Comparison of ENCODE assay signal across 16 cellular contexts in the genomic region with DNA sequence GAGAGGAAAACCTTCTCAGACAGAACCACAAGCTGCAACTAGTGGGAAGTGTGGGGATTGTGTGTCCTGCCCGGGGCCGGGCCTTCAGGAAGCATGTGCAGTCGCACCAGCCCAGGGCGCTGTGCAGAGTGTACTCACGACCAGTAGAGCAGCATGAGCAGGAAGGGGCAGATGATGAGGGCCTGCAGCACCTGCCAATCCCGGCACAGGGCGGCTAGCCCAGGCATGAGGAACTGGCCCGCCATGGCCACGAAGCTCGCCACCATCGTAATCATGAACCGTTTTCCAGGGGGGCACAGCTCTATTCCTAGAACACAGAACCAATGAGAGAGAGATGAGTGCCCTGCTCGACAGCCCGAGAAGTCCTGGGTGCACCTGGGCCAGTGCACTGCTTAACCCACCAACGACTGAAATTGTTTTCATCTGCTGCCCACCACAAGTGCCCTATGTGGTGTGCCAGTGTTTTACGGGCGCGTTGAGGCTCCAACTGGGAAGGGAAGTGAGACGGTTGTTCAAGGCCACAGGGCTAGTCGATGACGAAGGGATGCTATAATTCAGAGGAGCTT.
DNase-seq lines count a peak whose midpoint lies in the region; ATAC-seq and TF ChIP-seq lines count a peak whose summit lies in the region.
"Had no signal": no experiment of that assay in that cellular context is flagged by ENCODE, and none has a peak within 500 bp of the region (broad histone marks: within the 10 kb centered on the region; RNA-seq: fewer than 3 reads in every experiment).

No MANE protein-coding gene starts in this region.

- intact Hi-C loops in left ventricle myocardium inferior (cut with micrococcal nuclease) = no loop called here
- intact Hi-C loops in Right ventricle myocardium superior (cut with DNase I) = no loop called here

- peaks cover 29% of the 10 kb centered on the region for H3K4me1 ChIP-seq in left ventricle myocardium inferior
- H3K4me1 ChIP-seq in osteoblast (ENCODE audit: insufficient read depth, low read length) = peaks cover 32% of the 10 kb centered on the region
- peaks cover 11% of the 10 kb centered on the region for H3K4me1 ChIP-seq in GM23338 (ENCODE audit: insufficient read depth)
- H3K4me1 ChIP-seq: HAP-1, right lobe of liver had no signal

- H4K20me1 ChIP-seq in osteoblast (ENCODE audit: insufficient read depth, low read length) = peaks cover 3% of the 10 kb centered on the region
- 0 out of 2 replicates have a peak, but pooled peaks cover 14% of the 10 kb centered on the region for H4K20me1 ChIP-seq in GM23338 (replicated peaks; ENCODE audit: insufficient read depth)

- peaks cover 7% of the 10 kb centered on the region; the same call in 1 of the 2 replicates for H3F3A ChIP-seq in GM23338 (replicated peaks; ENCODE audit: low read depth)

- H3K4me3 ChIP-seq in left ventricle myocardium inferior = no peak overlapping the region
- H3K4me3 ChIP-seq in osteoblast (ENCODE audit: insufficient read depth, low read length) = no peak overlapping the region
- H3K4me3 ChIP-seq in GM23338 = no peak overlapping the region
- H3K4me3 ChIP-seq: HAP-1, right lobe of liver had no signal

- H3K36me3 Mint-ChIP-seq in GM23338 (ENCODE audit: low read depth) = peaks cover 18% of the 10 kb centered on the region; the same call in 2 of the 3 replicates

- ATAC-seq in Right ventricle myocardium superior (ENCODE audit: poor library complexity) (no peak), HG03342 (IDR thresholded peaks at IDR 0.05; ENCODE audit: unreplicated experiment) (no peak), GM23338 (no peak)

- no peak overlapping the region for H3K4me3 Mint-ChIP-seq in GM23338
- H3K4me3 Mint-ChIP-seq: activated T-cell treated with anti-CD3 and anti-CD28 coated beads, Interleukin-2, amount 50 U/mL, for 24 hours; stimulated activated naive CD8-positive, alpha-beta T cell treated with anti-CD3 and anti-CD28 coated beads, Interleukin-15, Interleukin-2, amounts not matched to agents 100 ng/mL and 50 ng/mL, for 24 hours had no signal

- H3K36me3 ChIP-seq in left ventricle myocardium inferior (no peaks in the 10 kb centered on the region), osteoblast (ENCODE audit: insufficient read depth, low read length) (no peaks in the 10 kb centered on the region), GM23338 (ENCODE audit: insufficient read depth) (peaks cover 5% of the 10 kb centered on the region; the same call in 1 of the 2 replicates)
- H3K36me3 ChIP-seq: HAP-1 had no signal

- no peaks in the 10 kb centered on the region for H3K9me3 ChIP-seq in left ventricle myocardium inferior (replicated peaks)
- H3K9me3 ChIP-seq in osteoblast (ENCODE audit: low read depth, low read length) = no peaks in the 10 kb centered on the region
- H3K9me3 ChIP-seq: HAP-1, right lobe of liver had no signal

- H3K27me3 ChIP-seq in left ventricle myocardium inferior (ENCODE audit: low read depth) (no peaks in the 10 kb centered on the region), osteoblast (ENCODE audit: insufficient read depth, low read length) (no peaks in the 10 kb centered on the region), GM23338 (ENCODE audit: insufficient read depth) (no peaks in the 10 kb centered on the region)
- H3K27me3 ChIP-seq: right lobe of liver had no signal

- H3K27ac Mint-ChIP-seq in GM23338 = no peak overlapping the region
- H3K27ac Mint-ChIP-seq: activated T-cell treated with anti-CD3 and anti-CD28 coated beads, Interleukin-2, amount 50 U/mL, for 24 hours; stimulated activated naive CD8-positive, alpha-beta T cell treated with anti-CD3 and anti-CD28 coated beads, Interleukin-15, Interleukin-2, amounts not matched to agents 100 ng/mL and 50 ng/mL, for 24 hours had no signal

- peak overlapping the region; percentile 69 for H3K27ac ChIP-seq in left ventricle myocardium inferior (replicated peaks)
- H3K27ac ChIP-seq in osteoblast (ENCODE audit: low read depth, low read length) = peak overlapping the region; percentile 93
- H3K27ac ChIP-seq in GM23338 (ENCODE audit: low read depth) = no peak overlapping the region
- H3K27ac ChIP-seq: right lobe of liver, RWPE1 had no signal

- no peaks in the 10 kb centered on the region for H3K9me3 Mint-ChIP-seq in GM23338
- H3K9me3 Mint-ChIP-seq: activated T-cell treated with anti-CD3 and anti-CD28 coated beads, Interleukin-2, amount 50 U/mL, for 24 hours; stimulated activated naive CD8-positive, alpha-beta T cell treated with anti-CD3 and anti-CD28 coated beads, Interleukin-15, Interleukin-2, amounts not matched to agents 100 ng/mL and 50 ng/mL, for 24 hours had no signal

- no peaks in the 10 kb centered on the region for H3K9me2 ChIP-seq in GM23338 (ENCODE audit: insufficient read depth)

- TF ChIP-seq CTCF in left ventricle myocardium inferior (IDR thresholded peaks at IDR 0.05; ENCODE audit: borderline replicate concordance) = no peak
- no peak for TF ChIP-seq CTCF in osteoblast (IDR thresholded peaks at IDR 0.05; ENCODE audit: extremely low read depth, low read depth, low read length)
- TF ChIP-seq CTCF in GM23338 (conservative IDR thresholded peaks at IDR 0.05; ENCODE audit: low read depth in 2 of 2) = no peak

- H2AFZ ChIP-seq in osteoblast (ENCODE audit: low read length) = no peak overlapping the region
- no peak overlapping the region for H2AFZ ChIP-seq in GM23338

- H3K79me2 ChIP-seq in osteoblast (ENCODE audit: insufficient read depth, low read length) (peaks cover 5% of the 10 kb centered on the region), GM23338 (replicated peaks; ENCODE audit: insufficient read depth) (peaks cover 30% of the 10 kb centered on the region)

- no peak for DNase-seq in left ventricle myocardium inferior
- DNase-seq in Right ventricle myocardium superior = no peak
- peak; percentile 94 for DNase-seq in glomerular endothelial cell (ENCODE audit: extremely low read depth, low read depth, low spot score)
- no peak for DNase-seq in osteoblast (ENCODE audit: insufficient read length, low spot score, missing footprints)
- no peak for DNase-seq in NCI-H187 (lab: John Stamatoyannopoulos, UW)
- no peak for DNase-seq in GM23338 (ENCODE audit: low spot score)
- no peak for DNase-seq in stimulated activated CD4-positive, alpha-beta T cell treated with anti-CD3 and anti-CD28 coated beads, Interleukin-1b, Interleukin-23, amount 100 ng/mL, for 48 hours
- DNase-seq: activated T-cell treated with anti-CD3 and anti-CD28 coated beads, Interleukin-2, amount 50 U/mL, for 24 hours; NCI-H187 treated with DMSO at 0.1 percent for 48 hours; NCI-H526; T-helper 9 cell had no signal

- H3K4me2 ChIP-seq in osteoblast (ENCODE audit: insufficient read depth, low read length) = peak overlapping the region; percentile 58
- H3K4me2 ChIP-seq in GM23338 = no peak overlapping the region

- H3K4me1 Mint-ChIP-seq in GM23338 = peaks cover 39% of the 10 kb centered on the region

- H3K27me3 Mint-ChIP-seq in GM23338 (ENCODE audit: insufficient read depth, low read depth, poor library complexity) = peaks cover 7% of the 10 kb centered on the region
- H3K27me3 Mint-ChIP-seq: activated T-cell treated with anti-CD3 and anti-CD28 coated beads, Interleukin-2, amount 50 U/mL, for 24 hours; stimulated activated naive CD8-positive, alpha-beta T cell treated with anti-CD3 and anti-CD28 coated beads, Interleukin-15, Interleukin-2, amounts not matched to agents 100 ng/mL and 50 ng/mL, for 24 hours had no signal

TF ChIP-seq in GM23338, 12 proteins besides CTCF, POLR2A, EP300 and RAD21:
- no peak for TF ChIP-seq STAT1 (IDR thresholded peaks at IDR 0.05; ENCODE audit: unreplicated experiment)
- TF ChIP-seq EZH2phosphoT487 (IDR thresholded peaks at IDR 0.05; ENCODE audit: unreplicated experiment) = no peak
- no peak for TF ChIP-seq CREB1 (CRISPR knock-in tag; IDR thresholded peaks at IDR 0.05; ENCODE audit: low read depth)
- TF ChIP-seq POLR2AphosphoS5 (IDR thresholded peaks at IDR 0.05; ENCODE audit: low read depth) = no peak
- no peak for TF ChIP-seq JUNB (IDR thresholded peaks at IDR 0.05; ENCODE audit: unreplicated experiment)
